8 cellular contexts compared by ENCODE assay signal in the genomic region with DNA sequence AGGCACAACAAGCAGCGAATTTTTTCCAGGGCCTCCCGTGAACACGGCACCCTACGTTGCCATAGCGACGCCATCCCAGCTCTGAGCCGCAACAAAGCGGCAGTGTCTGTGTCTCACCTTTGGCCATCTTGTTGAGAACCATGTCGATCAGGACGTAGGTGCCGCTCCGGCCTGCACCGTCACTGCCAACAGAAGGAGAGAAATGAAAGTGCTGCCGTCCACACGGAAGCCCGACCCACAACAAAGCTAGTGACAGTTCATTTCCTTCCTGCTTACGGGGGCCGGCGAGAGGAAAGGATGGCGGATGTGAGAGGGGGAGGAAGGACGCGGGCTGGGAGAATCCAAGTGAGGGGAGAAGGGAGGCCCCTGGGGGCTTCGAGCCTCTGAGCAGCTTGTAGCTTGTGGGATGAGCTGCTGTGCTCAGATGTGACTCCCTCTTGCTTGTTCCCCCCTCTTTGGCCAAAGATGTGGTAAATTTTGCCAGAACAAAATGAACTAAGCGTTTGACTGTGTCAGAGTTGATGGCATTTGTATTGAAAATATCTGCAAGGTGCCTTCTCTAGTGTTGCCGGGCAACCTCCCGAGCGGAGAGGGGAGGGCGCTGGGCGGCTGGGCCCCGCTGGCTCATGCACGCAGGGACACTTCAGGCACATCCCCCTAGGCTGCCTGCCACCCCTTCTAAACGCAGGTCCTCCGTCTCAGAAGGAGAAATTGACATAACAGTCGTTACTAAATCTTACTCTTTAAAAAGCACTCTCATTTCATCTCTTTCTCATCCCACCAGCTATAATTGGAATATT.
A peak's percentile ranks its signal among the peaks of the same experiment; 100 is the strongest.
DNase-seq lines count a peak whose midpoint lies in the region; ATAC-seq and TF ChIP-seq lines count a peak whose summit lies in the region.

No MANE protein-coding gene starts in this region.

- H3K9me3 Mint-ChIP-seq in CD4-positive, alpha-beta T cell, result no peaks in the 10 kb centered on the region
- peaks cover 7% of the 10 kb centered on the region; the same call in 1 of the 2 replicates for H3K9me3 Mint-ChIP-seq in HFFc6
- H3K9me3 Mint-ChIP-seq in activated T-helper 1 cell treated with anti-CD3 and anti-CD28 coated beads, Interleukin-12 subunit alpha, Interleukin-12 subunit beta, Interleukin-2, Interleukin-4 antibody, amounts not matched to agents 30 ng/mL and 10 ng/mL and 1 ng/mL, durations not matched to agents 14 hours and 24 hours and 36 hours, result no peaks in the 10 kb centered on the region

- POLR2A ChIA-PET in CD4-positive, alpha-beta T cell (lab: Charles Lee), result interaction anchor here (1.2 to 2.2 kb wide), 4 partner anchors 16 to 98 kb away, joined by 5 to 10 read pairs (median 7); no protein-coding TSS in a partner anchor

- CTCF ChIA-PET in CD4-positive, alpha-beta T cell (lab: Charles Lee), result no interaction called here

- ATAC-seq in CD4-positive, alpha-beta T cell (ENCODE audit: poor library complexity), result peak; percentile 89
- ATAC-seq in foreskin keratinocyte, result peak; percentile 39

- peak; percentile 41 to 74 (median 54) for DNase-seq in CD4-positive, alpha-beta T cell
- DNase-seq in HFFc6 (peak; percentile 11), NCI-H2107 (lab: John Stamatoyannopoulos, UW) (peak; percentile 46), foreskin keratinocyte (no peak), nucleus accumbens (lab: John Stamatoyannopoulos, UW) (peak in 43 of 56 donors; percentile 14 to 78 (median 43)), substantia nigra (lab: John Stamatoyannopoulos, UW) (peak in 40 of 49 donors; percentile 3 to 57 (median 22)), NCI-H2029 (lab: John Stamatoyannopoulos, UW) (no peak)
- peak; percentile 40 for DNase-seq in activated T-helper 1 cell treated with anti-CD3 and anti-CD28 coated beads, Interleukin-12 subunit alpha, Interleukin-12 subunit beta, Interleukin-2, Interleukin-4 antibody, amounts not matched to agents 30 ng/mL and 10 ng/mL and 1 ng/mL, durations not matched to agents 14 hours and 24 hours and 36 hours (ENCODE audit: low spot score)

- no peaks in the 10 kb centered on the region for H3K4me1 ChIP-seq in foreskin keratinocyte

- no peak overlapping the region for H3K27ac ChIP-seq in CD4-positive, alpha-beta T cell (ENCODE audit: low read depth, low read length)
- no peak overlapping the region for H3K27ac ChIP-seq in foreskin keratinocyte
- H3K27ac ChIP-seq in substantia nigra (ENCODE audit: low read depth, low read length, poor library complexity, severe bottlenecking), result peak overlapping the region; percentile 21

- no peaks in the 10 kb centered on the region for H3K27me3 Mint-ChIP-seq in CD4-positive, alpha-beta T cell
- H3K27me3 Mint-ChIP-seq in HFFc6 (ENCODE audit: insufficient read depth), result peaks cover 28% of the 10 kb centered on the region
- H3K27me3 Mint-ChIP-seq in activated T-helper 1 cell treated with anti-CD3 and anti-CD28 coated beads, Interleukin-12 subunit alpha, Interleukin-12 subunit beta, Interleukin-2, Interleukin-4 antibody, amounts not matched to agents 30 ng/mL and 10 ng/mL and 1 ng/mL, durations not matched to agents 14 hours and 24 hours and 36 hours (ENCODE audit: insufficient read depth), result peaks cover 4% of the 10 kb centered on the region

- H3K27me3 ChIP-seq in CD4-positive, alpha-beta T cell (ENCODE audit: control insufficient read depth, insufficient read depth, low read length), result no peaks in the 10 kb centered on the region
- no peaks in the 10 kb centered on the region for H3K27me3 ChIP-seq in foreskin keratinocyte

- peak overlapping the region; percentile 91 for H3K4me3 Mint-ChIP-seq in CD4-positive, alpha-beta T cell
- H3K4me3 Mint-ChIP-seq in HFFc6, result peak overlapping the region; percentile 92
- peak overlapping the region; percentile 83 for H3K4me3 Mint-ChIP-seq in activated T-helper 1 cell treated with anti-CD3 and anti-CD28 coated beads, Interleukin-12 subunit alpha, Interleukin-12 subunit beta, Interleukin-2, Interleukin-4 antibody, amounts not matched to agents 30 ng/mL and 10 ng/mL and 1 ng/mL, durations not matched to agents 14 hours and 24 hours and 36 hours

- no peak for TF ChIP-seq CTCF in CD4-positive, alpha-beta T cell (IDR thresholded peaks at IDR 0.05)
- TF ChIP-seq CTCF in HFFc6 (IDR thresholded peaks at IDR 0.05) (no peak), foreskin keratinocyte (conservative IDR thresholded peaks at IDR 0.05) (no peak)

- H3K9me3 ChIP-seq in CD4-positive, alpha-beta T cell (ENCODE audit: control insufficient read depth, low read length), result no peaks in the 10 kb centered on the region

- intact Hi-C loops in CD4-positive, alpha-beta T cell (cut with DNase I, micrococcal nuclease), result loop anchor here in 1 of 2 experiments (10.0 kb wide), 1 partner anchor 134 kb away; no protein-coding TSS in a partner anchor
- intact Hi-C loops in activated T-helper 1 cell treated with anti-CD3 and anti-CD28 coated beads, Interleukin-12 subunit alpha, Interleukin-12 subunit beta, Interleukin-2, Interleukin-4 antibody, amounts not matched to agents 30 ng/mL and 10 ng/mL and 1 ng/mL, durations not matched to agents 14 hours and 24 hours and 36 hours (cut with micrococcal nuclease), result loop anchor here (2.0 to 5.0 kb wide), 2 partner anchors 78 to 137 kb away; no protein-coding TSS in a partner anchor

- no peaks in the 10 kb centered on the region for H3K36me3 Mint-ChIP-seq in CD4-positive, alpha-beta T cell (ENCODE audit: low read depth)
- no peaks in the 10 kb centered on the region; the same call in 1 of the 2 replicates for H3K36me3 Mint-ChIP-seq in HFFc6 (ENCODE audit: low read depth)
- H3K36me3 Mint-ChIP-seq in activated T-helper 1 cell treated with anti-CD3 and anti-CD28 coated beads, Interleukin-12 subunit alpha, Interleukin-12 subunit beta, Interleukin-2, Interleukin-4 antibody, amounts not matched to agents 30 ng/mL and 10 ng/mL and 1 ng/mL, durations not matched to agents 14 hours and 24 hours and 36 hours (ENCODE audit: low read depth), result no peaks in the 10 kb centered on the region

- H3K4me1 Mint-ChIP-seq in CD4-positive, alpha-beta T cell (ENCODE audit: low read depth), result peaks cover 23% of the 10 kb centered on the region
- peaks cover 36% of the 10 kb centered on the region for H3K4me1 Mint-ChIP-seq in HFFc6 (ENCODE audit: low read depth)
- peaks cover 38% of the 10 kb centered on the region for H3K4me1 Mint-ChIP-seq in activated T-helper 1 cell treated with anti-CD3 and anti-CD28 coated beads, Interleukin-12 subunit alpha, Interleukin-12 subunit beta, Interleukin-2, Interleukin-4 antibody, amounts not matched to agents 30 ng/mL and 10 ng/mL and 1 ng/mL, durations not matched to agents 14 hours and 24 hours and 36 hours (ENCODE audit: low read depth)

- peak overlapping the region; percentile 62 for H3K27ac Mint-ChIP-seq in CD4-positive, alpha-beta T cell
- peak overlapping the region; percentile 67 for H3K27ac Mint-ChIP-seq in HFFc6
- peak overlapping the region; percentile 74 for H3K27ac Mint-ChIP-seq in activated T-helper 1 cell treated with anti-CD3 and anti-CD28 coated beads, Interleukin-12 subunit alpha, Interleukin-12 subunit beta, Interleukin-2, Interleukin-4 antibody, amounts not matched to agents 30 ng/mL and 10 ng/mL and 1 ng/mL, durations not matched to agents 14 hours and 24 hours and 36 hours

Comparison
In these comparisons a context has a peak if more than half of its experiments do, and no peak if none do; other contexts are left out.
1. DNase-seq: peak in CD4-positive, alpha-beta T cell (10 of 10), HFFc6 (single experiment), NCI-H2107 (single experiment), activated T-helper 1 cell treated with anti-CD3 and anti-CD28 coated beads, Interleukin-12 subunit alpha, Interleukin-12 subunit beta, Interleukin-2, Interleukin-4 antibody, amounts not matched to agents 30 ng/mL and 10 ng/mL and 1 ng/mL, durations not matched to agents 14 hours and 24 hours and 36 hours (single experiment), nucleus accumbens (43 of 56) and substantia nigra (40 of 49); none in foreskin keratinocyte (0 of 2) and NCI-H2029 (single experiment).
2. Peak in every context shown above with its lines, with median percentiles within 50 percentile points of each other: H3K27ac Mint-ChIP-seq and H3K4me3 Mint-ChIP-seq.